Comparison of ENCODE assay signal across 18 cellular contexts in genomic region chr19:53771133-53771532, GRCh38. TPM values are rescaled to one million over a fixed set of nuclear protein-coding genes. Genes with fewer than 3 reads are reported as not detected.
DNase-seq lines count a peak whose midpoint lies in the region; ATAC-seq and TF ChIP-seq lines count a peak whose summit lies in the region.
"Had no signal": no experiment of that assay in that cellular context is flagged by ENCODE, and none has a peak within 500 bp of the region (broad histone marks: within the 10 kb centered on the region; RNA-seq: fewer than 3 reads in every experiment).

No MANE protein-coding gene starts in this region.

- H3K27me3 ChIP-seq in iPS-20b (ENCODE audit: insufficient read depth, low read length) (no peaks in the 10 kb centered on the region), prostate gland (replicated peaks; ENCODE audit: insufficient read depth) (no peaks in the 10 kb centered on the region)

- no peaks in the 10 kb centered on the region for H3K27me3 Mint-ChIP-seq in WTC11 (ENCODE audit: low read depth)

- TF ChIP-seq CTCF in WTC11 (IDR thresholded peaks at IDR 0.05) (no peak), prostate gland (IDR thresholded peaks at IDR 0.05) (no peak)

- intact Hi-C loops in prostate gland (cut with DNase I): no loop called here

- TF ChIP-seq POLR2A in prostate gland (IDR thresholded peaks at IDR 0.05): no peak

- peaks cover 17% of the 10 kb centered on the region for H3K4me1 ChIP-seq in iPS-20b (ENCODE audit: insufficient read depth, low read length)
- H3K4me1 ChIP-seq in prostate gland (replicated peaks): no peaks in the 10 kb centered on the region

- H3K4me1 Mint-ChIP-seq in WTC11: peaks cover 60% of the 10 kb centered on the region

- CTCF ChIA-PET in WTC11 (lab: Charles Lee): interaction anchor here (0.6 to 6.6 kb wide), 3 partner anchors 17 to 234 kb away, joined by 3 to 99 read pairs (median 3); no protein-coding TSS in a partner anchor

- H3K9me3 Mint-ChIP-seq in WTC11: no peaks in the 10 kb centered on the region
- H3K9me3 Mint-ChIP-seq: CD4-positive, alpha-beta T cell had no signal

- H3K9me3 ChIP-seq in iPS-20b (ENCODE audit: insufficient read depth, low read depth, low read length) (no peaks in the 10 kb centered on the region), prostate gland (no peaks in the 10 kb centered on the region)

- no peak overlapping the region for H3K4me3 Mint-ChIP-seq in WTC11
- H3K4me3 Mint-ChIP-seq: B cell; CD4-positive, alpha-beta T cell; IgD-negative memory B cell had no signal

- no peak overlapping the region; the same call in 1 of the 2 replicates for H3K9ac ChIP-seq in iPS-20b (ENCODE audit: low read depth, low read length)

- H3K27ac ChIP-seq in iPS-20b (ENCODE audit: low read length) (peak overlapping the region; percentile 39), prostate gland (no peak overlapping the region)

- 27% methylated on average over 4 of the region's 4 CpGs for WGBS in prostate gland

- H3K27ac Mint-ChIP-seq in WTC11: peak overlapping the region; percentile 90
- H3K27ac Mint-ChIP-seq: B cell; CD4-positive, alpha-beta T cell; IgD-negative memory B cell had no signal

- H3K36me3 ChIP-seq in iPS-20b (ENCODE audit: insufficient read depth, low read depth, low read length): no peaks in the 10 kb centered on the region
- no peaks in the 10 kb centered on the region for H3K36me3 ChIP-seq in prostate gland

- ATAC-seq in WTC11 (no peak; the same call in 1 of the 2 replicates), HG03108 (IDR thresholded peaks at IDR 0.05; ENCODE audit: unreplicated experiment) (no peak)

- no peak overlapping the region for H3K4me3 ChIP-seq in iPS-20b (ENCODE audit: low read length)
- no peak overlapping the region for H3K4me3 ChIP-seq in prostate gland

- DNase-seq in HT-29 (ENCODE audit: low spot score) (peak; percentile 31), WTC11 (ENCODE audit: low spot score) (no peak), prostate gland (ENCODE audit: low spot score) (peak; percentile 36), NCI-H2171 treated with DMSO at 0.1 percent for 48 hours (lab: John Stamatoyannopoulos, UW) (no peak)
- DNase-seq in activated effector memory CD4-positive, alpha-beta T cell treated with anti-CD3 and anti-CD28 coated beads, Interleukin-2, amount 50 U/mL, for 16 hours: no peak
- DNase-seq: ACHN; CD4-positive, alpha-beta T cell; NCI-H1048; NCI-H146; NCI-H2081 treated with DMSO at 0.1 percent for 48 hours; NCI-H226; NCI-H526; OCI-M1 had no signal

- POLR2A ChIA-PET in WTC11 (lab: Charles Lee): interaction anchor here (0.6 kb wide), 1 partner anchor 171 kb away, joined by 3 read pairs; no protein-coding TSS in a partner anchor

- H3K36me3 Mint-ChIP-seq in WTC11: no peaks in the 10 kb centered on the region
- H3K36me3 Mint-ChIP-seq: IgD-negative memory B cell had no signal

TF ChIP-seq in WTC11, 78 proteins besides CTCF, POLR2A, EP300 and RAD21:
- no peak for TF ChIP-seq USF1 (CRISPR knock-in tag; IDR thresholded peaks at IDR 0.05)
- TF ChIP-seq ATF3 (CRISPR knock-in tag; conservative IDR thresholded peaks at IDR 0.05): no peak
- no peak for TF ChIP-seq MAX (CRISPR knock-in tag; IDR thresholded peaks at IDR 0.05)
- TF ChIP-seq ZNF138 (CRISPR knock-in tag; conservative IDR thresholded peaks at IDR 0.05): no peak
- no peak for TF ChIP-seq CREM (CRISPR knock-in tag; IDR thresholded peaks at IDR 0.05)
- peak; percentile 53; the same call in 1 of the 2 replicates for TF ChIP-seq TEAD1 (CRISPR knock-in tag; IDR thresholded peaks at IDR 0.05)

RNA-seq across cellular contexts. Expression of gene NLRP12, which starts 53.0 kb away (rescaled TPM):
- not detected in 2 replicates for total RNA-seq in HT-29 (2014; rRNA removed; shearing (Covaris generic))
- total RNA-seq in WTC11 (2021) (4.7 to 5.6 TPM (median 4.9 TPM) in 3 replicates), prostate gland (under 1 TPM in 1 of 2 donors, not detected in 1; 0.97 TPM)
- total RNA-seq: B cell, SK-MEL-5 had no signal

Comparison
In these comparisons a context has a peak if more than half of its experiments do, and no peak if none do; other contexts are left out.
1. DNase-seq: peak in HT-29 (single experiment) and prostate gland (single experiment); none in WTC11 (single experiment), activated effector memory CD4-positive, alpha-beta T cell treated with anti-CD3 and anti-CD28 coated beads, Interleukin-2, amount 50 U/mL, for 16 hours (single experiment) and NCI-H2171 treated with DMSO at 0.1 percent for 48 hours (single experiment).